Comparison of ENCODE assay signal across 9 cellular contexts in genomic region chr11:72643547-72643946, GRCh38. TPM values are rescaled to one million over a fixed set of nuclear protein-coding genes. Genes with fewer than 3 reads are reported as not detected.
A peak's percentile ranks its signal among the peaks of the same experiment; 100 is the strongest.
DNase-seq lines count a peak whose midpoint lies in the region; ATAC-seq and TF ChIP-seq lines count a peak whose summit lies in the region.
"Had no signal": no experiment of that assay in that cellular context is flagged by ENCODE, and none has a peak within 500 bp of the region (broad histone marks: within the 10 kb centered on the region; RNA-seq: fewer than 3 reads in every experiment).

No MANE protein-coding gene starts in this region.

- H3K9me3 Mint-ChIP-seq in endodermal cell, result no peaks in the 10 kb centered on the region

- H4K20me1 ChIP-seq in OCI-LY1 (ENCODE audit: insufficient read depth, low read length), result no peaks in the 10 kb centered on the region

- no peaks in the 10 kb centered on the region for H3K4me1 Mint-ChIP-seq in endodermal cell

- no peaks in the 10 kb centered on the region for H3F3A ChIP-seq in OCI-LY1 (ENCODE audit: insufficient read depth, low read length)

- no peaks in the 10 kb centered on the region for H3K9me2 ChIP-seq in OCI-LY1 (ENCODE audit: low read depth, low read length)

- TF ChIP-seq CTCF in OCI-LY1 (IDR thresholded peaks at IDR 0.05; ENCODE audit: low read length) (no peak), endodermal cell (conservative IDR thresholded peaks at IDR 0.05) (no peak), gastrocnemius medialis (IDR thresholded peaks at IDR 0.05 in 4 of 5, conservative IDR thresholded peaks at IDR 0.05 in 1 of 5) (no peak)

- DNase-seq in NCI-H2196 (lab: John Stamatoyannopoulos, UW; ENCODE audit: unreplicated experiment) (peak; percentile 40), NCI-H2196 treated with DMSO at 0.1 percent for 48 hours (lab: John Stamatoyannopoulos, UW; ENCODE audit: unreplicated experiment) (no peak), endodermal cell (no peak), sciatic nerve (ENCODE audit: low spot score) (peak; percentile 68), NCI-H2107 (lab: John Stamatoyannopoulos, UW) (no peak), gastrocnemius medialis (no peak)

- H3K4me1 ChIP-seq in OCI-LY1 (ENCODE audit: insufficient read depth, low read length, severe bottlenecking) (peaks cover 5% of the 10 kb centered on the region), endodermal cell (ENCODE audit: control insufficient read depth, insufficient read depth, low read length) (no peaks in the 10 kb centered on the region), gastrocnemius medialis (peaks cover 7 to 17% of the 10 kb centered on the region in 2 donors)

- 83 to 92% methylated on average over 2 to 7 of the region's 7 CpGs for WGBS in endodermal cell (ENCODE audit: insufficient coverage in 1 of 2, insufficient read length in 1 of 2), 2 experiments

- H3K4me2 ChIP-seq in OCI-LY1 (ENCODE audit: low read length), result peak overlapping the region; percentile 79; the same call in 1 of the 2 replicates

- no peak for TF ChIP-seq POLR2A in gastrocnemius medialis (IDR thresholded peaks at IDR 0.05)

- H3K9me3 ChIP-seq in OCI-LY1 (ENCODE audit: low read length), result no peaks in the 10 kb centered on the region
- H3K9me3 ChIP-seq in endodermal cell (ENCODE audit: control insufficient read depth, low read length), result no peaks in the 10 kb centered on the region
- no peaks in the 10 kb centered on the region for H3K9me3 ChIP-seq in gastrocnemius medialis
- H3K9me3 ChIP-seq: ascending aorta had no signal

- no peak overlapping the region for H3K27ac Mint-ChIP-seq in endodermal cell

- no peak overlapping the region for H3K9ac ChIP-seq in OCI-LY1 (ENCODE audit: low read length)
- H3K9ac ChIP-seq in endodermal cell (ENCODE audit: extremely low read depth, low read length, poor library complexity, severe bottlenecking), result no peak overlapping the region

- no peaks in the 10 kb centered on the region for H3K79me2 ChIP-seq in OCI-LY1 (ENCODE audit: insufficient read depth, low read length)

- no peak overlapping the region for H2AFZ ChIP-seq in OCI-LY1 (ENCODE audit: low read length)

- H3K36me3 ChIP-seq in OCI-LY1 (ENCODE audit: insufficient read depth, low read length) (no peaks in the 10 kb centered on the region), endodermal cell (ENCODE audit: control insufficient read depth, insufficient read depth, low read length) (no peaks in the 10 kb centered on the region), gastrocnemius medialis (no peaks in the 10 kb centered on the region)
- H3K36me3 ChIP-seq: ascending aorta had no signal

- intact Hi-C loops in sciatic nerve (cut with DNase I), result loop anchor here (10.0 kb wide), 1 partner anchor 169 kb away; no protein-coding TSS in a partner anchor
- intact Hi-C loops in gastrocnemius medialis (cut with DNase I; ENCODE audit: low total_unique reads), result loop anchor here (1.0 to 5.0 kb wide), 3 partner anchors 44 to 171 kb away; no protein-coding TSS in a partner anchor

- no peaks in the 10 kb centered on the region for H3K36me3 Mint-ChIP-seq in endodermal cell (ENCODE audit: low read depth)

- H3K27ac ChIP-seq in OCI-LY1 (ENCODE audit: low read depth, low read length, poor library complexity, severe bottlenecking), result no peak overlapping the region
- no peak overlapping the region for H3K27ac ChIP-seq in endodermal cell (ENCODE audit: low read depth, low read length)
- no peak overlapping the region for H3K27ac ChIP-seq in gastrocnemius medialis

- ATAC-seq in sciatic nerve (no peak), gastrocnemius medialis (no peak), HG03442 (IDR thresholded peaks at IDR 0.05; ENCODE audit: unreplicated experiment) (no peak)

- peaks cover 9% of the 10 kb centered on the region for H3K27me3 Mint-ChIP-seq in endodermal cell (ENCODE audit: insufficient read depth)

- in situ Hi-C loops in gastrocnemius medialis (cut with MboI; ENCODE audit: low sequenced_read_pairs in 4 of 4), result no loop called here

- peak overlapping the region; percentile 24 for H3K4me3 Mint-ChIP-seq in endodermal cell

- H3K27me3 ChIP-seq in OCI-LY1 (ENCODE audit: insufficient read depth, low read length) (peaks cover 3% of the 10 kb centered on the region), endodermal cell (ENCODE audit: control insufficient read depth, insufficient read depth, low read length, poor library complexity, severe bottlenecking) (peaks cover 42% of the 10 kb centered on the region), gastrocnemius medialis (peaks cover 0 to 11% (median 0%) of the 10 kb centered on the region in 3 donors)

- peak overlapping the region; percentile 55 for H3K4me3 ChIP-seq in OCI-LY1 (ENCODE audit: low read depth, low read length, poor library complexity, severe bottlenecking)
- no peak overlapping the region for H3K4me3 ChIP-seq in endodermal cell (ENCODE audit: low read length)
- peak overlapping the region in 1 of 4 donors; percentile 64 for H3K4me3 ChIP-seq in gastrocnemius medialis

RNA-seq across cellular contexts. Expression of gene PDE2A, which starts 30.7 kb away (rescaled TPM):
- total RNA-seq in endodermal cell, result 10 to 100 TPM in 1 of 2 donors, 1 to 10 TPM in 1; 3.7 to 13.3 TPM
- 8.9 TPM for polyA plus RNA-seq in endodermal cell (2013, experiment 1 of 2)
- 7.1 TPM for polyA plus RNA-seq in endodermal cell (2013, experiment 2 of 2)
- 74.4 TPM for total RNA-seq in sciatic nerve
- 10 to 100 TPM; 13.4 to 26.6 (median 21.9) TPM for total RNA-seq in gastrocnemius medialis

Comparison
In these comparisons a context has a peak if more than half of its experiments do, and no peak if none do; other contexts are left out.
1. DNase-seq: peak in NCI-H2196 (single experiment) and sciatic nerve (single experiment); none in NCI-H2196 treated with DMSO at 0.1 percent for 48 hours (single experiment), endodermal cell (single experiment), NCI-H2107 (single experiment) and gastrocnemius medialis (0 of 2).